Comparison of ENCODE assay signal across 8 cellular contexts in the genomic region with DNA sequence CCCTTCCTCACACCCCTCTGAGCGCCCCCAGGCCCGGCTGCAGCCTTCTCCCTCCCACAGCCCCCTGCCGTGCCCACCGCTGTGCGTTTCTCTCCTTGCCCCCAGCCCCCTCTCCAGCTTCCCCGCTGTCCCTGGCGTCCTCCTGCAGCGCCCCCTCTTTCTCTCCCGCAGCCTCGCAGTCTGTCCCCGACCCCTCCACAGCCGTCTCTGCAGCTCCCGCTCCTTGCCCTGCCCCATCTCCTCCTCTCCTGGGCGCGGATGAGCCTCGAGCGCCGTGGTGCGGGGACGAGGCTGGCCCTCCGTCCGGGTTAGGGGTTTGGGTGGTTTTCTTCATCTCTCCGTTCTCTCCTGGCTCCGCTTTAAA. TPM values are rescaled to one million over a fixed set of nuclear protein-coding genes. Genes with fewer than 3 reads are reported as not detected.
DNase-seq lines count a peak whose midpoint lies in the region; ATAC-seq and TF ChIP-seq lines count a peak whose summit lies in the region.

No MANE protein-coding gene starts in this region.

- BruUV-seq in MCF 10A (replicated peaks; lab: Mats Ljungman, UMichigan), result no TSS peak

- H3K9me3 ChIP-seq in mucosa of stomach (ENCODE audit: control insufficient read depth, low read length), result no peaks in the 10 kb centered on the region

- no peaks in the 10 kb centered on the region for H3K27me3 Mint-ChIP-seq in MCF 10A (ENCODE audit: insufficient read depth, unreplicated experiment)

- H3K4me1 ChIP-seq in mucosa of stomach (ENCODE audit: control insufficient read depth, insufficient read depth, low read length), result peaks cover 21% of the 10 kb centered on the region

- ATAC-seq in HG03095 (IDR thresholded peaks at IDR 0.05; ENCODE audit: unreplicated experiment) (no peak), HG03280 (IDR thresholded peaks at IDR 0.05; ENCODE audit: unreplicated experiment) (no peak)

- intact Hi-C loops in MCF 10A (cut with micrococcal nuclease), result no loop called here

- TF ChIP-seq POLR2A in NB4 (IDR thresholded peaks at IDR 0.05; ENCODE audit: extremely low read depth, insufficient read length), result no peak

- H3K4me3 Mint-ChIP-seq in MCF 10A (ENCODE audit: unreplicated experiment), result peak overlapping the region; percentile 80

- peak overlapping the region; percentile 59 for H3K4me3 ChIP-seq in NB4 (ENCODE audit: low read depth, low read length)
- peak overlapping the region; percentile 60 for H3K4me3 ChIP-seq in mucosa of stomach (ENCODE audit: low read length)

- no peaks in the 10 kb centered on the region for H3K27me3 ChIP-seq in mucosa of stomach (ENCODE audit: control insufficient read depth, insufficient read depth, low read length)

- H3K9ac ChIP-seq in mucosa of stomach (ENCODE audit: low read length), result peak overlapping the region; percentile 97

- peak overlapping the region; percentile 100 for H3K27ac Mint-ChIP-seq in MCF 10A (ENCODE audit: low read depth, unreplicated experiment)

- DNase-seq in DMS 273 (lab: John Stamatoyannopoulos, UW; ENCODE audit: unreplicated experiment) (peak; percentile 76), DMS 273 treated with DMSO at 0.1 percent for 48 hours (lab: John Stamatoyannopoulos, UW) (no peak), NB4 (ENCODE audit: low read depth) (peak; percentile 16), MCF 10A (ENCODE audit: unreplicated experiment) (no peak), amniotic stem cell (lab: John Stamatoyannopoulos, UW) (no peak)

- H3K9me3 Mint-ChIP-seq in MCF 10A (ENCODE audit: unreplicated experiment), result no peaks in the 10 kb centered on the region

- POLR2A ChIA-PET in MCF 10A (lab: Yijun Ruan, JAX), result interaction anchor here (0.7 to 1.0 kb wide), 4 partner anchors 18 to 82 kb away, joined by 3 to 4 read pairs (median 3); partner anchors contain the start of genes IL11, PPP6R1 and TMEM190

- H3K36me3 ChIP-seq in mucosa of stomach (ENCODE audit: control insufficient read depth, insufficient read depth, low read length), result no peaks in the 10 kb centered on the region

- CTCF ChIA-PET in MCF 10A (lab: Yijun Ruan, JAX), result interaction anchor here (0.6 kb wide), 1 partner anchor 8 kb away, joined by 8 read pairs; no protein-coding TSS in a partner anchor

- peaks cover 42% of the 10 kb centered on the region for H3K4me1 Mint-ChIP-seq in MCF 10A (ENCODE audit: insufficient read depth, unreplicated experiment)

- peaks cover 38% of the 10 kb centered on the region for H3K36me3 Mint-ChIP-seq in MCF 10A (ENCODE audit: insufficient read depth, unreplicated experiment)

- peak; percentile 0 for TF ChIP-seq CTCF in NB4 (IDR thresholded peaks at IDR 0.05; ENCODE audit: low read depth, low read length)
- TF ChIP-seq CTCF in MCF 10A (IDR thresholded peaks at IDR 0.05; ENCODE audit: unreplicated experiment), result no peak

RNA-seq across cellular contexts. Expression of gene KMT5C, which starts 1.1 kb away (rescaled TPM):
- total RNA-seq in MCF 10A (2022), result 12.9 and 16.8 TPM in 2 replicates

RNA-seq across cellular contexts. Expression of gene COX6B2, which starts 13.8 kb away (rescaled TPM):
- total RNA-seq in MCF 10A (2022), result 0.33 and 0.93 TPM in 2 replicates

RNA-seq across cellular contexts. Expression of gene TMEM150B, which starts 15.6 kb away (rescaled TPM):
- total RNA-seq in MCF 10A (2022), result not detected in 2 replicates

RNA-seq across cellular contexts. Expression of gene GARIN5B, which starts 22.3 kb away (rescaled TPM):
- total RNA-seq in MCF 10A (2022), result not detected in 2 replicates

RNA-seq across cellular contexts. Expression of gene IL11, which starts 29.5 kb away (rescaled TPM):
- 4.2 TPM in 2 replicates for total RNA-seq in MCF 10A (2022)

Comparison
In these comparisons a context has a peak if more than half of its experiments do, and no peak if none do; other contexts are left out.
1. DNase-seq: peak in DMS 273 (single experiment) and NB4 (single experiment); none in DMS 273 treated with DMSO at 0.1 percent for 48 hours (single experiment), MCF 10A (single experiment) and amniotic stem cell (single experiment).